Comparison of ENCODE assay signal across 19 cellular contexts in the genomic region with DNA sequence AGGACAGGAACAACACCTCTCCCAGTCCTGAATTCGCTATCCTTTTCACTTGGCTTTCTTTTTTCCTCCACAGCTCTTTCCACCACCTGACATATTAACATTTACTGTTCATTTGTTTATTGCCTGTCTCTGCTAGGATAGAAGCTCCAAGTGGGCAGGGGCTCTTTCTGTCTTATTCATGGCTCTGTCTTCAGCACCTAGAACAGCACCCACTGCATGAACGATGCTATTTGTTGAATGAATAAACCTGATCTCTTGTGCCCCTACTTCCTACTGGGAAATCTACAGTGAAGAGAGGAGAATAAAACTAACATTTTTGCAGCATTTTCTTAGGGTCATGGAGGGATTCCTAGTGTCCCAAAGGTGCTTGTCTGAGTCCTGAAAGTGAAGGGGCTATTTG. TPM values are rescaled to one million over a fixed set of nuclear protein-coding genes. Genes with fewer than 3 reads are reported as not detected.
DNase-seq lines count a peak whose midpoint lies in the region; ATAC-seq and TF ChIP-seq lines count a peak whose summit lies in the region.
"Had no signal": no experiment of that assay in that cellular context is flagged by ENCODE, and none has a peak within 500 bp of the region (broad histone marks: within the 10 kb centered on the region; RNA-seq: fewer than 3 reads in every experiment).

No MANE protein-coding gene starts in this region.

- no peak overlapping the region for H3K18ac ChIP-seq in neuronal stem cell (ENCODE audit: low read length)

- H3K36me3 ChIP-seq in DND-41 (ENCODE audit: insufficient read depth, low read length): no peaks in the 10 kb centered on the region
- H3K36me3 ChIP-seq in neuronal stem cell (replicated peaks in 1 of 2; ENCODE audit: control insufficient read depth in 2 of 2, insufficient read depth in 2 of 2, low read length in 2 of 2): no peaks in the 10 kb centered on the region
- H3K36me3 ChIP-seq: ascending aorta; BLaER1 treated with 17β-estradiol and CSF1 and Interleukin-3, amounts not matched to agents 10 nM and 100 nM; neutrophil had no signal

- H3K14ac ChIP-seq in neuronal stem cell (ENCODE audit: low read length): no peak overlapping the region

- no peaks in the 10 kb centered on the region for H3K79me2 ChIP-seq in DND-41 (ENCODE audit: insufficient read depth, low read length)

- H4K8ac ChIP-seq in neuronal stem cell (ENCODE audit: low read depth, low read length): no peak overlapping the region

- no peak overlapping the region for H3K23ac ChIP-seq in neuronal stem cell (ENCODE audit: low read depth, low read length, poor library complexity)

- H2BK5ac ChIP-seq in neuronal stem cell (ENCODE audit: low read length): no peak overlapping the region

- H3K4me2 ChIP-seq in DND-41 (ENCODE audit: insufficient read depth, low read length) (no peak overlapping the region), neuronal stem cell (ENCODE audit: insufficient read depth, low read length, poor library complexity, severe bottlenecking) (no peak overlapping the region)
- H3K4me2 ChIP-seq: BLaER1 treated with 17β-estradiol and CSF1 and Interleukin-3, amounts not matched to agents 10 nM and 100 nM had no signal

- no peak overlapping the region for H2AK5ac ChIP-seq in neuronal stem cell (ENCODE audit: low read depth, low read length)

- H3K27me3 ChIP-seq in DND-41 (ENCODE audit: insufficient read depth, low read length, poor library complexity): no peaks in the 10 kb centered on the region
- no peaks in the 10 kb centered on the region for H3K27me3 ChIP-seq in neuronal stem cell (ENCODE audit: control insufficient read depth in 3 of 3, insufficient read depth in 3 of 3, low read depth in 1 of 3, low read length in 3 of 3)
- H3K27me3 ChIP-seq: ascending aorta; BLaER1 treated with 17β-estradiol and CSF1 and Interleukin-3, amounts not matched to agents 10 nM and 100 nM had no signal

- no peak overlapping the region for H3K4me3 ChIP-seq in DND-41 (ENCODE audit: low read depth in 1 of 2, low read length in 2 of 2)
- no peak overlapping the region for H3K4me3 ChIP-seq in neuronal stem cell (ENCODE audit: low read length in 2 of 2)
- H3K4me3 ChIP-seq: ascending aorta; BLaER1 treated with 17β-estradiol and CSF1 and Interleukin-3, amounts not matched to agents 10 nM and 100 nM had no signal

- H2BK15ac ChIP-seq in neuronal stem cell (ENCODE audit: low read length): no peak overlapping the region

- no peaks in the 10 kb centered on the region for H3K9me3 ChIP-seq in DND-41 (ENCODE audit: insufficient read depth, low read length, severe bottlenecking)
- no peaks in the 10 kb centered on the region for H3K9me3 ChIP-seq in neuronal stem cell (replicated peaks in 1 of 2; ENCODE audit: control insufficient read depth in 2 of 2, insufficient read depth in 1 of 2, low read depth in 1 of 2, low read length in 2 of 2)
- H3K9me3 ChIP-seq: neutrophil had no signal

- H2AFZ ChIP-seq in DND-41 (ENCODE audit: low read depth, low read length) (no peak overlapping the region), neuronal stem cell (ENCODE audit: low read length) (no peak overlapping the region)

- no peak overlapping the region for H4K91ac ChIP-seq in neuronal stem cell (ENCODE audit: low read depth, low read length, poor library complexity)

- TF ChIP-seq CTCF in DND-41 (IDR thresholded peaks at IDR 0.05; ENCODE audit: borderline replicate concordance, extremely low read depth, low read length, poor library complexity, severe bottlenecking): no peak

- H3K9ac ChIP-seq in DND-41 (ENCODE audit: low read depth, low read length): no peak overlapping the region
- no peak overlapping the region for H3K9ac ChIP-seq in neuronal stem cell (ENCODE audit: low read depth, low read length, poor library complexity)
- H3K9ac ChIP-seq: BLaER1 treated with 17β-estradiol and CSF1 and Interleukin-3, amounts not matched to agents 10 nM and 100 nM had no signal

- no peak overlapping the region for H2BK120ac ChIP-seq in neuronal stem cell (ENCODE audit: low read depth, low read length)

- DNase-seq in DND-41 (no peak), NAMALWA (ENCODE audit: low spot score) (peak; percentile 27), astrocyte of the hippocampus (ENCODE audit: low read depth, low spot score) (peak; percentile 36), iPS-NIHi7 (ENCODE audit: extremely low spot score) (peak; percentile 41), neuronal stem cell (ENCODE audit: low spot score) (no peak), CD1c-positive myeloid dendritic cell (ENCODE audit: extremely low spot score) (no peak), NCI-H2171 (lab: John Stamatoyannopoulos, UW) (no peak)
- no peak for DNase-seq in stimulated activated naive CD4-positive, alpha-beta T cell (lab: John Stamatoyannopoulos, UW)
- DNase-seq: ACHN; activated naive CD4-positive, alpha-beta T cell treated with anti-CD3 and anti-CD28 coated beads, Interleukin-2, amount 50 U/mL, for 16 hours; activated T-cell treated with anti-CD3 and anti-CD28 coated beads, Interleukin-2, amount 50 U/mL, for 72 hours; head of caudate nucleus; left ventricle myocardium superior; NCI-H1105 treated with DMSO at 0.1 percent for 48 hours; NCI-H510A; NK-92 treated with Interleukin-12 subunit alpha and Interleukin-12 subunit beta, amount 100 ng/mL, for 24 hours had no signal

- H3K4me1 ChIP-seq in DND-41 (ENCODE audit: insufficient read depth, low read length) (no peaks in the 10 kb centered on the region), neuronal stem cell (ENCODE audit: control insufficient read depth in 2 of 2, insufficient read depth in 1 of 2, low read depth in 1 of 2, low read length in 2 of 2) (no peaks in the 10 kb centered on the region)
- H3K4me1 ChIP-seq: ascending aorta had no signal

- H3K79me1 ChIP-seq in neuronal stem cell (ENCODE audit: low read depth, low read length): no peaks in the 10 kb centered on the region

- peak; percentile 55; the same call in 1 of the 3 replicates for ATAC-seq in DND-41 (ENCODE audit: insufficient read depth, low read depth)
- ATAC-seq: activated T-cell treated with anti-CD3 and anti-CD28 coated beads, Interleukin-2, amount 50 U/mL, for 72 hours; left ventricle myocardium superior had no signal

- WGBS in neuronal stem cell (ENCODE audit: extremely low coverage in 2 of 2, insufficient read length in 2 of 2, insufficient replicate concordance in 1 of 2), 2 donors: no CpG with 5 or more reads among the region's 2 CpGs

- H3K27ac ChIP-seq in DND-41 (ENCODE audit: low read length): no peak overlapping the region
- no peak overlapping the region for H3K27ac ChIP-seq in neuronal stem cell (replicated peaks; ENCODE audit: low read length)
- H3K27ac ChIP-seq: ascending aorta; BLaER1 treated with 17β-estradiol and CSF1 and Interleukin-3, amounts not matched to agents 10 nM and 100 nM; neutrophil had no signal

- H2BK12ac ChIP-seq in neuronal stem cell (ENCODE audit: low read length): no peak overlapping the region

- no peak overlapping the region for H3K4ac ChIP-seq in neuronal stem cell (ENCODE audit: low read length)

- H4K20me1 ChIP-seq in DND-41 (ENCODE audit: insufficient read depth, low read length): no peaks in the 10 kb centered on the region

RNA-seq across cellular contexts. Expression of a gene that starts 24.4 kb away (rescaled TPM):
- polyA plus RNA-seq in neuronal stem cell (2013, experiment 1 of 2): 40.3 TPM
- polyA plus RNA-seq in neuronal stem cell (2013, experiment 2 of 2): 43.9 TPM

Comparison
In these comparisons a context has a peak if more than half of its experiments do, and no peak if none do; other contexts are left out.
1. DNase-seq: peak in NAMALWA (single experiment), astrocyte of the hippocampus (single experiment) and iPS-NIHi7 (single experiment); none in DND-41 (single experiment), neuronal stem cell (single experiment), CD1c-positive myeloid dendritic cell (single experiment), stimulated activated naive CD4-positive, alpha-beta T cell (0 of 6) and NCI-H2171 (single experiment).